Comparison of ENCODE assay signal across 29 cellular contexts in the genomic region with DNA sequence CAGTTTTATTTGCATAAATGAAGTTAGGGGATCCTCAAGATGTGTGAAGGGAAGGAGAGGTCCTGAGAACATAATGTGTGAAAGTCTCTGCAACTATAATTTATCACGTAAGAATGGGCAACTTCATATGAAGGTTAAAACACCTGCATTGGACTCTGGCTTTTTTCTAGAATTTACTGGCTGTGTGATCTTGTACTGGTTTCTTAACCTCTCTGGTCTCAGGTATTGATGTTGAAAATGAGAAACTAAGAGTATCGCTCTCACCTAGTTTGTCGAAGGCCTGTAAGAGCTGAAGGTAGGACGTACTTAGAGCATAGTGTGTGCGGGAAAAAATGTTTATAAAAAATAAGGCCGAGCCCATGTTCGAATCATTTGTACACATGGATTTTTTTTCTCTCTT.
"Had no signal": no experiment of that assay in that cellular context is flagged by ENCODE, and none has a peak within 500 bp of the region (broad histone marks: within the 10 kb centered on the region; RNA-seq: fewer than 3 reads in every experiment).

No MANE protein-coding gene starts in this region.

- H3K36me3 Mint-ChIP-seq: naive thymus-derived CD4-positive, alpha-beta T cell; natural killer cell treated with Interleukin-12 subunit alpha and Interleukin-12 subunit beta and Interleukin-15 and Interleukin-18, amount 100 ng/mL, for 72 hours; neural progenitor cell; stimulated activated effector memory CD8-positive, alpha-beta T cell treated with anti-CD3 and anti-CD28 coated beads, Interleukin-12 subunit alpha, Interleukin-12 subunit beta, amount 100 ng/mL, for 72 hours; stimulated activated naive B cell treated with anti-CD40 and anti-IgM and Interleukin-4, amounts not matched to agents 10 μg/mL and 1 μg/mL and 100 μg/mL, for 72 hours had no signal

- H3K9me3 ChIP-seq: ovary, psoas muscle, right lobe of liver, sigmoid colon, thoracic aorta, thyroid gland, tibial nerve, upper lobe of left lung, vagina had no signal

- H3K36me3 ChIP-seq: neural progenitor cell, ovary, right lobe of liver, sigmoid colon, stomach, thoracic aorta, thyroid gland, tibial nerve, upper lobe of left lung, vagina had no signal

- ATAC-seq: naive thymus-derived CD4-positive, alpha-beta T cell; natural killer cell treated with Interleukin-12 subunit alpha and Interleukin-12 subunit beta and Interleukin-15 and Interleukin-18, amount 100 ng/mL, for 72 hours; psoas muscle; right cardiac atrium; right lobe of liver; stimulated activated effector memory CD8-positive, alpha-beta T cell treated with anti-CD3 and anti-CD28 coated beads, Interleukin-12 subunit alpha, Interleukin-12 subunit beta, amount 100 ng/mL, for 72 hours; stimulated activated naive B cell treated with anti-CD40 and anti-IgM and Interleukin-4, amounts not matched to agents 10 μg/mL and 1 μg/mL and 100 μg/mL, for 72 hours had no signal

- H3K4me1 Mint-ChIP-seq: naive thymus-derived CD4-positive, alpha-beta T cell; stimulated activated naive B cell treated with anti-CD40 and anti-IgM and Interleukin-4, amounts not matched to agents 10 μg/mL and 1 μg/mL and 100 μg/mL, for 72 hours had no signal

- H3K27ac ChIP-seq: neural progenitor cell, ovary, parathyroid adenoma, psoas muscle, right lobe of liver, sigmoid colon, stomach, thoracic aorta, thyroid gland, tibial nerve, upper lobe of left lung, vagina had no signal

- H3K4me3 ChIP-seq: neural progenitor cell, ovary, psoas muscle, right lobe of liver, sigmoid colon, stomach, thoracic aorta, thyroid gland, tibial nerve, upper lobe of left lung, vagina had no signal

- H3K4me2 ChIP-seq: neural progenitor cell had no signal

- H2AFZ ChIP-seq: neural progenitor cell, parathyroid adenoma had no signal

- H3K9ac ChIP-seq: neural progenitor cell, parathyroid adenoma had no signal

- H3K27me3 ChIP-seq: neural progenitor cell, ovary, right lobe of liver, sigmoid colon, stomach, thyroid gland, tibial nerve, upper lobe of left lung, vagina had no signal

- FAIRE-seq: small intestine, urothelium cell line had no signal

- H3K27ac Mint-ChIP-seq: naive thymus-derived CD4-positive, alpha-beta T cell; natural killer cell treated with Interleukin-12 subunit alpha and Interleukin-12 subunit beta and Interleukin-15 and Interleukin-18, amount 100 ng/mL, for 72 hours; neural progenitor cell; progenitor cell of endocrine pancreas; stimulated activated effector memory CD8-positive, alpha-beta T cell treated with anti-CD3 and anti-CD28 coated beads, Interleukin-12 subunit alpha, Interleukin-12 subunit beta, amount 100 ng/mL, for 72 hours; stimulated activated naive B cell treated with anti-CD40 and anti-IgM and Interleukin-4, amounts not matched to agents 10 μg/mL and 1 μg/mL and 100 μg/mL, for 72 hours; stimulated activated naive CD8-positive, alpha-beta T cell treated with anti-CD3 and anti-CD28 coated beads, Interleukin-15, Interleukin-2, amounts not matched to agents 100 ng/mL and 50 ng/mL, for 24 hours had no signal

- H3K4me3 Mint-ChIP-seq: naive thymus-derived CD4-positive, alpha-beta T cell; natural killer cell treated with Interleukin-12 subunit alpha and Interleukin-12 subunit beta and Interleukin-15 and Interleukin-18, amount 100 ng/mL, for 72 hours; neural progenitor cell; stimulated activated effector memory CD8-positive, alpha-beta T cell treated with anti-CD3 and anti-CD28 coated beads, Interleukin-12 subunit alpha, Interleukin-12 subunit beta, amount 100 ng/mL, for 72 hours; stimulated activated naive B cell treated with anti-CD40 and anti-IgM and Interleukin-4, amounts not matched to agents 10 μg/mL and 1 μg/mL and 100 μg/mL, for 72 hours; stimulated activated naive CD8-positive, alpha-beta T cell treated with anti-CD3 and anti-CD28 coated beads, Interleukin-15, Interleukin-2, amounts not matched to agents 100 ng/mL and 50 ng/mL, for 24 hours had no signal

- H3K9me3 Mint-ChIP-seq: natural killer cell treated with Interleukin-12 subunit alpha and Interleukin-12 subunit beta and Interleukin-15 and Interleukin-18, amount 100 ng/mL, for 72 hours; neural progenitor cell; stimulated activated effector memory CD8-positive, alpha-beta T cell treated with anti-CD3 and anti-CD28 coated beads, Interleukin-12 subunit alpha, Interleukin-12 subunit beta, amount 100 ng/mL, for 72 hours; stimulated activated naive B cell treated with anti-CD40 and anti-IgM and Interleukin-4, amounts not matched to agents 10 μg/mL and 1 μg/mL and 100 μg/mL, for 72 hours; stimulated activated naive CD8-positive, alpha-beta T cell treated with anti-CD3 and anti-CD28 coated beads, Interleukin-15, Interleukin-2, amounts not matched to agents 100 ng/mL and 50 ng/mL, for 24 hours had no signal

- H3K4me1 ChIP-seq: parathyroid adenoma, psoas muscle, right lobe of liver, sigmoid colon, stomach, thyroid gland, tibial nerve, vagina had no signal

- DNase-seq: naive thymus-derived CD4-positive, alpha-beta T cell; occipital lobe; ovary; posterior cingulate gyrus; psoas muscle; right cardiac atrium; right lobe of liver; sigmoid colon; small intestine; stimulated activated CD4-positive, alpha-beta T cell treated with anti-CD3 and anti-CD28 coated beads, Interleukin-15, amount 100 ng/mL, for 24 hours; stimulated activated CD4-positive, alpha-beta T cell treated with anti-CD3 and anti-CD28 coated beads, Interleukin-2, amount 100 ng/mL, for 24 hours; stimulated activated CD4-positive, alpha-beta T cell treated with anti-CD3 and anti-CD28 coated beads, Interleukin-2, amount 100 ng/mL, for 48 hours; stimulated activated CD4-positive, alpha-beta T cell treated with anti-CD3 and anti-CD28 coated beads, Interleukin-4, amount 100 ng/mL, for 24 hours; stimulated activated naive B cell treated with anti-CD40 and anti-IgM and Interleukin-4, amounts not matched to agents 10 μg/mL and 1 μg/mL and 100 μg/mL, for 72 hours; stimulated activated naive CD4-positive, alpha-beta T cell treated with Interleukin-2 at 50 U/mL for 16 hours; stomach; thyroid gland; trophoblast cell; upper lobe of left lung had no signal

- H3K79me2 ChIP-seq: parathyroid adenoma had no signal
